In genomic region chr13:98978280-98978679, GRCh38 we compare ENCODE assay signal across 9 cellular contexts. TPM values are rescaled to one million over a fixed set of nuclear protein-coding genes. Genes with fewer than 3 reads are reported as not detected.
DNase-seq lines count a peak whose midpoint lies in the region; TF ChIP-seq lines count a peak whose summit lies in the region.
"Had no signal": no experiment of that assay in that cellular context is flagged by ENCODE, and none has a peak within 500 bp of the region (broad histone marks: within the 10 kb centered on the region; RNA-seq: fewer than 3 reads in every experiment).

No MANE protein-coding gene starts in this region.

- H3K4me3 ChIP-seq in mesodermal cell (ENCODE audit: extremely low read depth, insufficient read depth, low read length, poor library complexity, severe bottlenecking) (no peak overlapping the region), urinary bladder (ENCODE audit: low read depth, low read length) (peak overlapping the region; percentile 27), spleen (peak overlapping the region in 2 of 8 donors; percentile 33 to 55)

- peaks cover 47% of the 10 kb centered on the region for H3K4me1 ChIP-seq in mesodermal cell (ENCODE audit: control insufficient read depth, insufficient read depth, low read length, poor library complexity, severe bottlenecking)
- H3K4me1 ChIP-seq in urinary bladder (ENCODE audit: insufficient read depth), result no peaks in the 10 kb centered on the region
- peaks cover 0 to 56% (median 23%) of the 10 kb centered on the region in 6 donors for H3K4me1 ChIP-seq in spleen

- peak overlapping the region; percentile 72 for H3K27ac ChIP-seq in mesodermal cell (ENCODE audit: low read depth, low read length, severe bottlenecking)
- no peak overlapping the region for H3K27ac ChIP-seq in urinary bladder (ENCODE audit: low read depth)
- H3K27ac ChIP-seq in spleen, result peak overlapping the region in 1 of 8 donors; percentile 50
- H3K27ac ChIP-seq: 22Rv1 had no signal

- TF ChIP-seq CTCF in spleen (IDR thresholded peaks at IDR 0.05 in 8 of 11, conservative IDR thresholded peaks at IDR 0.05 in 3 of 11), result no peak

- no peaks in the 10 kb centered on the region for H3K36me3 ChIP-seq in mesodermal cell (ENCODE audit: control insufficient read depth, insufficient read depth, low read length)
- no peaks in the 10 kb centered on the region for H3K36me3 ChIP-seq in urinary bladder (ENCODE audit: insufficient read depth)
- H3K36me3 ChIP-seq in spleen, result no peaks in the 10 kb centered on the region

- 60 to 100% methylated on average over 1 of the region's 3 CpGs for WGBS in mesodermal cell (ENCODE audit: insufficient coverage in 2 of 2), 2 experiments
- WGBS in urinary bladder, result 12% methylated on average over 3 of the region's 3 CpGs
- 26 to 40% (median 33%) methylated on average over 3 of the region's 3 CpGs for WGBS in spleen, 5 donors

- DNase-seq in NCI-H146 (lab: John Stamatoyannopoulos, UW), result peak; percentile 52
- DNase-seq in NCI-H146 treated with DMSO at 0.1 percent for 48 hours (lab: John Stamatoyannopoulos, UW; ENCODE audit: unreplicated experiment), result no peak
- peak; percentile 26 for DNase-seq in dedifferentiated amniotic fluid mesenchymal stem cell (ENCODE audit: extremely low spot score)
- no peak for DNase-seq in DMS53 (lab: John Stamatoyannopoulos, UW)
- no peak for DNase-seq in spleen
- no peak for DNase-seq in GF-D8 (lab: John Stamatoyannopoulos, UW)

- intact Hi-C loops in spleen (cut with DNase I; ENCODE audit: low total_unique reads), result no loop called here

- H3K9me3 ChIP-seq in mesodermal cell (ENCODE audit: control insufficient read depth, low read length) (no peaks in the 10 kb centered on the region), spleen (no peaks in the 10 kb centered on the region)

- no peak for TF ChIP-seq POLR2A in spleen (IDR thresholded peaks at IDR 0.05)

- no peaks in the 10 kb centered on the region for H3K27me3 ChIP-seq in spleen (replicated peaks in 1 of 7)

RNA-seq across cellular contexts. Expression of gene DOCK9, which starts 0.4 kb away (rescaled TPM):
- polyA plus RNA-seq in mesodermal cell (2013, experiment 1 of 2), result 64.4 TPM
- polyA plus RNA-seq in mesodermal cell (2013, experiment 2 of 2), result 63.4 TPM
- 84.4 TPM for total RNA-seq in urinary bladder
- 63.5 TPM for polyA plus RNA-seq in urinary bladder
- 10 to 100 TPM; 46.5 to 53.3 (median 48.3) TPM for total RNA-seq in spleen
- polyA plus RNA-seq in spleen, result 10 to 100 TPM in 1 of 3 donors, 1 to 10 TPM in 2; 6.9 to 14.9 (median 9.9) TPM

Comparison
In these comparisons a context has a peak if more than half of its experiments do, and no peak if none do; other contexts are left out.
1. DNase-seq: peak in NCI-H146 (single experiment) and dedifferentiated amniotic fluid mesenchymal stem cell (single experiment); none in NCI-H146 treated with DMSO at 0.1 percent for 48 hours (single experiment), DMS53 (single experiment), spleen (single experiment) and GF-D8 (single experiment).